In genomic region chr4:89110986-89111832, GRCh38 we compare ENCODE assay signal across 1 cellular context.
TF ChIP-seq lines count a peak whose summit lies in the region.

Gene TIGD2, plus strand, starts transcription at chr4:89111533. Its CDS starts 1,442 bp downstream, at chr4:89112975.

TF ChIP-seq in K562, 482 proteins besides CTCF, POLR2A, EP300 and RAD21 (continued from another document and continues in another):
- TF ChIP-seq GMEB1 (CRISPR knock-in tag; IDR thresholded peaks at IDR 0.05) (peak; percentile 94), ZNF324 (CRISPR knock-in tag; IDR thresholded peaks at IDR 0.05) (no peak), KDM1A (IDR thresholded peaks at IDR 0.05) (no peak), NONO (IDR thresholded peaks at IDR 0.05; ENCODE audit: low read depth in 2 of 2, low read length in 1 of 2) (peak; percentile 34 to 79; a peak in 3 of 4 replicates), MTF1 (CRISPR knock-in tag; IDR thresholded peaks at IDR 0.05; ENCODE audit: borderline replicate concordance) (no peak), KLF16 (IDR thresholded peaks at IDR 0.05) (no peak), RUNX1 (IDR thresholded peaks at IDR 0.05; ENCODE audit: low read depth) (no peak), TRIM28 (IDR thresholded peaks at IDR 0.05) (no peak), TAF1 (IDR thresholded peaks at IDR 0.05; ENCODE audit: control insufficient read depth, extremely low read depth, insufficient read depth, low read length, severe bottlenecking) (peak; percentile 80), ARID3B (CRISPR knock-in tag; IDR thresholded peaks at IDR 0.05; ENCODE audit: borderline replicate concordance) (no peak), BRF1 (IDR thresholded peaks at IDR 0.05; ENCODE audit: borderline replicate concordance, extremely low read depth, insufficient read length) (no peak), E2F5 (CRISPR knock-in tag; IDR thresholded peaks at IDR 0.05) (0 out of 2 replicates have a peak, but pooled peaks have one; percentile 7), E4F1 (CRISPR knock-in tag; IDR thresholded peaks at IDR 0.05; ENCODE audit: borderline replicate concordance) (no peak), CAMTA2 (CRISPR knock-in tag; conservative IDR thresholded peaks at IDR 0.05) (no peak), RBM15 (IDR thresholded peaks at IDR 0.05; ENCODE audit: insufficient read depth, low read length) (no peak), ZNF449 (CRISPR knock-in tag; IDR thresholded peaks at IDR 0.05) (no peak), TCF7L2 (IDR thresholded peaks at IDR 0.05; ENCODE audit: low read depth, low read length) (no peak), ELK1 (CRISPR knock-in tag; IDR thresholded peaks at IDR 0.05) (no peak), ZNF592 (IDR thresholded peaks at IDR 0.05) (peak; percentile 79), PCBP2 (IDR thresholded peaks at IDR 0.05; ENCODE audit: low read depth, low read length, poor library complexity, severe bottlenecking) (no peak), LARP7 (IDR thresholded peaks at IDR 0.05) (no peak), ARNT (IDR thresholded peaks at IDR 0.05) (no peak), ZC3H4 (CRISPR knock-in tag; IDR thresholded peaks at IDR 0.05; ENCODE audit: borderline replicate concordance) (no peak; the same call in 1 of the 2 replicates), MYBL2 (IDR thresholded peaks at IDR 0.05; ENCODE audit: low read depth) (no peak), MYBL2 (CRISPR knock-in tag; IDR thresholded peaks at IDR 0.05; ENCODE audit: borderline replicate concordance) (no peak), PHF20 (IDR thresholded peaks at IDR 0.05; ENCODE audit: partially characterized antibody) (peak; percentile 63), USF1 (CRISPR knock-in tag; IDR thresholded peaks at IDR 0.05) (peak; percentile 67; the same call in 1 of the 2 replicates), CBX3 (IDR thresholded peaks at IDR 0.05; ENCODE audit: borderline replicate concordance in 1 of 2, low read length in 2 of 2) (no peak; a peak in 1 of 3 replicates), HMGXB4 (CRISPR knock-in tag; IDR thresholded peaks at IDR 0.05) (no peak), ZKSCAN8 (CRISPR knock-in tag; IDR thresholded peaks at IDR 0.05) (no peak), RBM34 (IDR thresholded peaks at IDR 0.05; ENCODE audit: borderline replicate concordance, insufficient read depth, low read length) (no peak), ZNF561 (CRISPR knock-in tag; conservative IDR thresholded peaks at IDR 0.05) (no peak), NFE2L1 (tag; IDR thresholded peaks at IDR 0.05; ENCODE audit: borderline replicate concordance, low read depth) (no peak), NFIC (IDR thresholded peaks at IDR 0.05) (peak; percentile 79), HNRNPK (IDR thresholded peaks at IDR 0.05; ENCODE audit: low read depth, low read length, poor library complexity, severe bottlenecking) (no peak), TEAD1 (CRISPR knock-in tag; IDR thresholded peaks at IDR 0.05) (no peak; a peak in 1 of 4 replicates), ATF7 (IDR thresholded peaks at IDR 0.05) (peak; percentile 46; the same call in 1 of the 2 replicates), USF2 (CRISPR knock-in tag; IDR thresholded peaks at IDR 0.05) (peak; percentile 47; the same call in 1 of the 2 replicates), NEUROD1 (IDR thresholded peaks at IDR 0.05; ENCODE audit: borderline replicate concordance, low read depth, low read length, partially characterized antibody) (peak; percentile 15), SMAD1 (IDR thresholded peaks at IDR 0.05; ENCODE audit: low read depth, low read length, partially characterized antibody) (no peak), ZNF584 (CRISPR knock-in tag; IDR thresholded peaks at IDR 0.05; ENCODE audit: low read depth) (no peak), ETV5 (CRISPR knock-in tag; IDR thresholded peaks at IDR 0.05; ENCODE audit: low read depth) (peak; percentile 72), SRSF9 (IDR thresholded peaks at IDR 0.05; ENCODE audit: borderline replicate concordance, low read depth, low read length) (no peak), SMAD3 (CRISPR knock-in tag; conservative IDR thresholded peaks at IDR 0.05) (no peak), ZNF280A (IDR thresholded peaks at IDR 0.05; ENCODE audit: low read depth, partially characterized antibody) (no peak), SRF (CRISPR knock-in tag; IDR thresholded peaks at IDR 0.05) (0 out of 4 replicates have a peak, but pooled peaks of 1 of the 2 experiments have one; percentile 23), RBM17 (IDR thresholded peaks at IDR 0.05; ENCODE audit: borderline replicate concordance, low read depth, low read length) (no peak)
